18 cellular contexts compared by ENCODE assay signal in genomic region chr17:66416207-66416940, GRCh38.
A peak's percentile ranks its signal among the peaks of the same experiment; 100 is the strongest.
DNase-seq lines count a peak whose midpoint lies in the region; FAIRE-seq and TF ChIP-seq lines count a peak whose summit lies in the region.
"Had no signal": no experiment of that assay in that cellular context is flagged by ENCODE, and none has a peak within 500 bp of the region (broad histone marks: within the 10 kb centered on the region; RNA-seq: fewer than 3 reads in every experiment).

No MANE protein-coding gene starts in this region.

- H3K36me3 ChIP-seq in H1 (ENCODE audit: control insufficient read depth in 2 of 4, insufficient read depth in 4 of 4, low read length in 3 of 4) (no peaks in the 10 kb centered on the region), neuronal stem cell (replicated peaks in 1 of 2; ENCODE audit: control insufficient read depth in 2 of 2, insufficient read depth in 2 of 2, low read length in 2 of 2) (no peaks in the 10 kb centered on the region), prostate gland (no peaks in the 10 kb centered on the region)
- H3K36me3 ChIP-seq: MG63 had no signal

- no peak for FAIRE-seq in H1 (lab: Jason Lieb, UNC)
- FAIRE-seq: A204.1, D721Med, G401.6 had no signal

- no peak overlapping the region for H4K5ac ChIP-seq in H1 (ENCODE audit: insufficient read length, low read depth, low read length)

- H2BK5ac ChIP-seq in H1 (ENCODE audit: low read depth, low read length) (no peak overlapping the region), neuronal stem cell (ENCODE audit: low read length) (no peak overlapping the region)

- H3K9me3 ChIP-seq in H1 (ENCODE audit: insufficient read depth in 2 of 2, low read depth in 1 of 2, low read length in 1 of 2) (no peaks in the 10 kb centered on the region), neuronal stem cell (replicated peaks in 1 of 2; ENCODE audit: control insufficient read depth in 2 of 2, insufficient read depth in 1 of 2, low read depth in 1 of 2, low read length in 2 of 2) (no peaks in the 10 kb centered on the region), prostate gland (no peaks in the 10 kb centered on the region)
- H3K9me3 ChIP-seq: MG63 had no signal

- H2AFZ ChIP-seq in H1 (ENCODE audit: low read length), result no peak overlapping the region
- no peak overlapping the region for H2AFZ ChIP-seq in neuronal stem cell (ENCODE audit: low read length)

- CTCF ChIA-PET in H1 (lab: Charles Lee; ENCODE audit: partially characterized antibody), result interaction anchor here (0.6 to 1.6 kb wide), 3 partner anchors 12 to 752 kb away, joined by 4 to 6 read pairs (median 4); no protein-coding TSS in a partner anchor

- H2BK20ac ChIP-seq in H1 (ENCODE audit: low read length), result no peak overlapping the region

- no peak overlapping the region for H3K27ac ChIP-seq in H1 (ENCODE audit: low read depth, low read length)
- H3K27ac ChIP-seq in neuronal stem cell (replicated peaks; ENCODE audit: low read length), result no peak overlapping the region
- H3K27ac ChIP-seq in prostate gland, result no peak overlapping the region

- H3K18ac ChIP-seq in H1 (ENCODE audit: extremely low read depth, low read length), result no peak overlapping the region
- H3K18ac ChIP-seq in neuronal stem cell (ENCODE audit: low read length), result peak overlapping the region; percentile 81

- no peak overlapping the region for H2AK5ac ChIP-seq in H1 (ENCODE audit: low read depth, low read length)
- H2AK5ac ChIP-seq in neuronal stem cell (ENCODE audit: low read depth, low read length), result no peak overlapping the region

- no peak for TF ChIP-seq EP300 in H1 (IDR thresholded peaks at IDR 0.05; ENCODE audit: borderline replicate concordance in 1 of 2, low read depth in 2 of 2, low read length in 2 of 2)

- no peak overlapping the region for H2BK12ac ChIP-seq in H1 (ENCODE audit: low read depth, low read length)
- no peak overlapping the region for H2BK12ac ChIP-seq in neuronal stem cell (ENCODE audit: low read length)

- no peaks in the 10 kb centered on the region for H4K20me1 ChIP-seq in H1 (replicated peaks in 1 of 2; ENCODE audit: control insufficient read depth in 1 of 2, insufficient read depth in 2 of 2, low read length in 2 of 2)

- H3K14ac ChIP-seq in H1 (ENCODE audit: insufficient read length) (no peak overlapping the region), neuronal stem cell (ENCODE audit: low read length) (no peak overlapping the region)

- peak; percentile 31 for DNase-seq in NCI-H146 (lab: John Stamatoyannopoulos, UW)
- no peak for DNase-seq in NCI-H146 treated with DMSO at 0.1 percent for 48 hours (lab: John Stamatoyannopoulos, UW; ENCODE audit: unreplicated experiment)
- DNase-seq in NCI-H524 (lab: John Stamatoyannopoulos, UW), result peak; percentile 90 to 98
- DNase-seq in H1 (ENCODE audit: low read depth in 1 of 2, low spot score in 2 of 2), result no peak
- DNase-seq in neuronal stem cell (ENCODE audit: low spot score), result no peak
- no peak for DNase-seq in nucleus accumbens (lab: John Stamatoyannopoulos, UW)
- DNase-seq in stimulated activated CD4-positive, alpha-beta T cell treated with anti-CD3 and anti-CD28 coated beads, Interleukin-2, amount 100 ng/mL, for 24 hours, result no peak
- DNase-seq in prostate gland (ENCODE audit: low spot score), result no peak
- DNase-seq: activated CD4-positive, alpha-beta T cell treated with anti-CD3 and anti-CD28 coated beads, Interleukin-2, amount 50 U/mL, for 4 hours; activated effector memory CD4-positive, alpha-beta T cell treated with Interleukin-2 at 50 U/mL for 16 hours; H7; MG63; NCI-H1436; retina; stimulated activated CD8-positive, alpha-beta memory T cell treated with anti-CD3 and anti-CD28 coated beads, Interleukin-4, amount 100 ng/mL, for 48 hours had no signal

- peaks cover 0 to 3% (median 1%) of the 10 kb centered on the region in 4 experiments; a peak in 4 of 7 replicates for H3K4me1 ChIP-seq in H1 (replicated peaks in 1 of 4; ENCODE audit: control insufficient read depth in 3 of 4, insufficient read depth in 4 of 4, low read length in 3 of 4)
- peaks cover 8% of the 10 kb centered on the region in 2 donors for H3K4me1 ChIP-seq in neuronal stem cell (ENCODE audit: control insufficient read depth in 2 of 2, insufficient read depth in 1 of 2, low read depth in 1 of 2, low read length in 2 of 2)
- H3K4me1 ChIP-seq in prostate gland (replicated peaks), result no peaks in the 10 kb centered on the region

- no peak overlapping the region for H2BK120ac ChIP-seq in H1 (replicated peaks; ENCODE audit: low read depth, low read length)
- no peak overlapping the region for H2BK120ac ChIP-seq in neuronal stem cell (ENCODE audit: low read depth, low read length)

- TF ChIP-seq CTCF in H1 (IDR thresholded peaks at IDR 0.05; ENCODE audit: control extremely low read depth in 1 of 3, insufficient read depth in 1 of 3, low read depth in 1 of 3, low read length in 3 of 3) (no peak), prostate gland (IDR thresholded peaks at IDR 0.05) (no peak)

- no peaks in the 10 kb centered on the region for H3K27me3 ChIP-seq in H1 (replicated peaks in 1 of 4; ENCODE audit: control insufficient read depth in 3 of 4, extremely low read depth in 1 of 4, insufficient read depth in 3 of 4, low read length in 3 of 4)
- H3K27me3 ChIP-seq in neuronal stem cell (ENCODE audit: control insufficient read depth in 3 of 3, insufficient read depth in 3 of 3, low read depth in 1 of 3, low read length in 3 of 3), result no peaks in the 10 kb centered on the region
- H3K27me3 ChIP-seq in prostate gland (replicated peaks; ENCODE audit: insufficient read depth), result no peaks in the 10 kb centered on the region
- H3K27me3 ChIP-seq: MG63 had no signal

- H4K8ac ChIP-seq in H1 (ENCODE audit: extremely low read depth, insufficient read depth, low read length) (no peak overlapping the region), neuronal stem cell (ENCODE audit: low read depth, low read length) (no peak overlapping the region)

- H3K23me2 ChIP-seq in H1 (ENCODE audit: low read depth, low read length), result no peaks in the 10 kb centered on the region

- H3K9ac ChIP-seq in H1 (replicated peaks in 1 of 4; ENCODE audit: extremely low read depth in 1 of 4, low read depth in 3 of 4, low read length in 3 of 4) (0 out of 7 replicates have a peak overlapping the region, but pooled peaks of 1 of the 4 experiments have one; percentile 2), neuronal stem cell (ENCODE audit: low read depth, low read length, poor library complexity) (no peak overlapping the region)

- H3K4me3 ChIP-seq in H1 (ENCODE audit: extremely low read depth in 1 of 4, insufficient read depth in 2 of 4, low read depth in 3 of 4, low read length in 4 of 4) (no peak overlapping the region), neuronal stem cell (ENCODE audit: low read length in 2 of 2) (peak overlapping the region in 1 of 2 donors; percentile 64), prostate gland (no peak overlapping the region)
- H3K4me3 ChIP-seq: MG63 had no signal

- TF ChIP-seq POLR2A in H1 (IDR thresholded peaks at IDR 0.05; ENCODE audit: control extremely low read depth in 1 of 2, low read depth in 2 of 2, low read length in 2 of 2) (no peak), prostate gland (IDR thresholded peaks at IDR 0.05) (no peak)

- no peaks in the 10 kb centered on the region for H3K79me2 ChIP-seq in H1 (ENCODE audit: control insufficient read depth in 1 of 2, insufficient read depth in 2 of 2, low read length in 2 of 2)

- H3K4ac ChIP-seq in H1 (replicated peaks; ENCODE audit: insufficient read length, low read depth, low read length) (no peak overlapping the region), neuronal stem cell (ENCODE audit: low read length) (no peak overlapping the region)

- intact Hi-C loops in prostate gland (cut with DNase I), result no loop called here

- no peak for TF ChIP-seq RAD21 in H1 (IDR thresholded peaks at IDR 0.05 in 1 of 2, conservative IDR thresholded peaks at IDR 0.05 in 1 of 2; ENCODE audit: low read depth in 2 of 2, low read length in 2 of 2)

- 0 out of 2 replicates have a peak overlapping the region, but pooled peaks have one; percentile 3 for H2BK15ac ChIP-seq in H1 (ENCODE audit: low read length)
- no peak overlapping the region for H2BK15ac ChIP-seq in neuronal stem cell (ENCODE audit: low read length)

- H3K4me2 ChIP-seq in H1 (ENCODE audit: insufficient read depth in 1 of 2, low read depth in 2 of 2, low read length in 2 of 2), result no peak overlapping the region
- H3K4me2 ChIP-seq in neuronal stem cell (ENCODE audit: insufficient read depth, low read length, poor library complexity, severe bottlenecking), result no peak overlapping the region

- H3K79me1 ChIP-seq in H1 (ENCODE audit: low read depth, low read length) (peaks cover 2% of the 10 kb centered on the region; the same call in 1 of the 2 replicates), neuronal stem cell (ENCODE audit: low read depth, low read length) (no peaks in the 10 kb centered on the region)

- H4K91ac ChIP-seq in H1 (replicated peaks; ENCODE audit: insufficient read length, low read length) (no peak overlapping the region), neuronal stem cell (ENCODE audit: low read depth, low read length, poor library complexity) (no peak overlapping the region)

- POLR2A ChIA-PET in H1 (lab: Charles Lee; ENCODE audit: partially characterized antibody), result interaction anchor here (0.8 kb wide), 1 partner anchor 56 kb away, joined by 3 read pairs; no protein-coding TSS in a partner anchor

- WGBS in H1 (ENCODE audit: extremely low coverage in 1 of 2, insufficient coverage in 1 of 2, insufficient read length in 1 of 2, insufficient replicate concordance in 2 of 2, low coverage in 1 of 2, low lambda C conversion rate in 2 of 2, missing lambda C conversion rate in 1 of 2), 2 experiments, result 86% methylated on average over 12 of the region's 12 CpGs; no CpG with 5 or more reads in 1 of the 2 experiments
- no CpG with 5 or more reads among the region's 12 CpGs for WGBS in neuronal stem cell (ENCODE audit: extremely low coverage in 2 of 2, insufficient read length in 2 of 2, insufficient replicate concordance in 1 of 2), 2 donors
- 81% methylated on average over 12 of the region's 12 CpGs for WGBS in prostate gland

- H3K23ac ChIP-seq in H1 (ENCODE audit: insufficient read length) (no peak overlapping the region), neuronal stem cell (ENCODE audit: low read depth, low read length, poor library complexity) (no peak overlapping the region)

- H3K56ac ChIP-seq in H1 (replicated peaks; ENCODE audit: insufficient read length, low read depth, low read length), result no peak overlapping the region

TF ChIP-seq in H1, 55 proteins besides CTCF, POLR2A, EP300 and RAD21 (continues in another document):
- no peak for TF ChIP-seq FOSL1 (IDR thresholded peaks at IDR 0.05; ENCODE audit: insufficient read depth, low read depth, low read length)
- TF ChIP-seq SIN3A (conservative IDR thresholded peaks at IDR 0.05 in 1 of 2, IDR thresholded peaks at IDR 0.05 in 1 of 2; ENCODE audit: low read depth in 1 of 2, low read length in 2 of 2), result no peak
- no peak for TF ChIP-seq ATF3 (IDR thresholded peaks at IDR 0.05; ENCODE audit: insufficient read depth, low read depth, low read length)
- no peak for TF ChIP-seq RBBP5 (IDR thresholded peaks at IDR 0.05; ENCODE audit: borderline replicate concordance, low read depth, low read length)
- no peak for TF ChIP-seq CTBP2 (IDR thresholded peaks at IDR 0.05; ENCODE audit: borderline replicate concordance, insufficient read depth, insufficient read length, low read length)

Comparison
In these comparisons a context has a peak if more than half of its experiments do, and no peak if none do; other contexts are left out.
1. DNase-seq: peak in NCI-H146 (single experiment) and NCI-H524 (2 of 2); none in NCI-H146 treated with DMSO at 0.1 percent for 48 hours (single experiment), H1 (0 of 2), neuronal stem cell (single experiment), nucleus accumbens (0 of 56), stimulated activated CD4-positive, alpha-beta T cell treated with anti-CD3 and anti-CD28 coated beads, Interleukin-2, amount 100 ng/mL, for 24 hours (0 of 2) and prostate gland (single experiment).